Comparison of ENCODE assay signal across 1 cellular context in the genomic region with DNA sequence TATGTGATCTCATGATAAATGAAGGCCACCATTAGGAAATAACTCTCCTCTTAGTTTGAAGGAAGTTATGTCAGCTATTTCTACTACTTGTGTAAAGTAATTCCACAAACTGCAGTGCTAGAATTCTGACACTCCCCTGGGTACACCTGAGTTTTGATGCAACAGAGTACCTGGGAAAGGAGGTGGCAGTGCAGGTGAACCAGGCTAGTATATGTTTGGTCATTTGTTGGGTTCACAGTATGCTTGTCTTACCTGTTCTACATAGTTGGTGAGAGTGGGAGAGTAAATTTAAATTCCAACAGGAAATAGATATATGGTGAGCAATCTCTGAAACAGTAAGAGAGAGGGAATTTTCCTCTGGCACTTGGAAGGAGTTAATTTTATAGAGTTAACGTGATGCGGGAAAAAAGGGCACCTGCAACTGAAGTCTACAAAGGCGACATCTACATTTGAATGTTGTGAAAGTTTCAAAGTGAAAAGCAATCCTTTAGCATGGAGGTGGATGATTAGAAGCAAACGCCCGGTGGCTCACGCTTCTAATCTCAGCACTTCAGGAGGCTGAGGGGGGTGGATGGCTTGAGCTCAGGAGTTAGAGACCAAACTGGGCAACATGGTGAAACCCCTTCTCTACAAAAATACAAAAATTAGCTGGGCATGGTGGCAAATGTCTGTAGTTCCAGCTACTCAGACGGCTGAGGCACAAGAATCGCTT.
TF ChIP-seq lines count a peak whose summit lies in the region.

No MANE protein-coding gene starts in this region.

TF ChIP-seq in HepG2, 621 proteins besides CTCF, POLR2A, EP300 and RAD21:
- TF ChIP-seq, protein P1, sequence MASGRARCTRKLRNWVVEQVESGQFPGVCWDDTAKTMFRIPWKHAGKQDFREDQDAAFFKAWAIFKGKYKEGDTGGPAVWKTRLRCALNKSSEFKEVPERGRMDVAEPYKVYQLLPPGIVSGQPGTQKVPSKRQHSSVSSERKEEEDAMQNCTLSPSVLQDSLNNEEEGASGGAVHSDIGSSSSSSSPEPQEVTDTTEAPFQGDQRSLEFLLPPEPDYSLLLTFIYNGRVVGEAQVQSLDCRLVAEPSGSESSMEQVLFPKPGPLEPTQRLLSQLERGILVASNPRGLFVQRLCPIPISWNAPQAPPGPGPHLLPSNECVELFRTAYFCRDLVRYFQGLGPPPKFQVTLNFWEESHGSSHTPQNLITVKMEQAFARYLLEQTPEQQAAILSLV (CRISPR knock-in tag; IDR thresholded peaks at IDR 0.05; ENCODE audit: borderline replicate concordance): no peak
- TF ChIP-seq NCOR1 (IDR thresholded peaks at IDR 0.05; ENCODE audit: borderline replicate concordance, low read length): no peak
- no peak for TF ChIP-seq ASH2L (IDR thresholded peaks at IDR 0.05; ENCODE audit: insufficient read length, low read depth, low read length)
- TF ChIP-seq HCFC1 (IDR thresholded peaks at IDR 0.05; ENCODE audit: low read depth, low read length): no peak
- no peak for TF ChIP-seq ZNF878 (CRISPR knock-in tag; IDR thresholded peaks at IDR 0.05)
- TF ChIP-seq, protein P2, sequence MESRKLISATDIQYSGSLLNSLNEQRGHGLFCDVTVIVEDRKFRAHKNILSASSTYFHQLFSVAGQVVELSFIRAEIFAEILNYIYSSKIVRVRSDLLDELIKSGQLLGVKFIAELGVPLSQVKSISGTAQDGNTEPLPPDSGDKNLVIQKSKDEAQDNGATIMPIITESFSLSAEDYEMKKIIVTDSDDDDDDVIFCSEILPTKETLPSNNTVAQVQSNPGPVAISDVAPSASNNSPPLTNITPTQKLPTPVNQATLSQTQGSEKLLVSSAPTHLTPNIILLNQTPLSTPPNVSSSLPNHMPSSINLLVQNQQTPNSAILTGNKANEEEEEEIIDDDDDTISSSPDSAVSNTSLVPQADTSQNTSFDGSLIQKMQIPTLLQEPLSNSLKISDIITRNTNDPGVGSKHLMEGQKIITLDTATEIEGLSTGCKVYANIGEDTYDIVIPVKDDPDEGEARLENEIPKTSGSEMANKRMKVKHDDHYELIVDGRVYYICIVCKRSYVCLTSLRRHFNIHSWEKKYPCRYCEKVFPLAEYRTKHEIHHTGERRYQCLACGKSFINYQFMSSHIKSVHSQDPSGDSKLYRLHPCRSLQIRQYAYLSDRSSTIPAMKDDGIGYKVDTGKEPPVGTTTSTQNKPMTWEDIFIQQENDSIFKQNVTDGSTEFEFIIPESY (CRISPR knock-in tag; IDR thresholded peaks at IDR 0.05): no peak
- no peak for TF ChIP-seq THYN1 (CRISPR knock-in tag; IDR thresholded peaks at IDR 0.05; ENCODE audit: borderline replicate concordance, low read depth)
- no peak for TF ChIP-seq NBN (conservative IDR thresholded peaks at IDR 0.05)
